8 cellular contexts compared by ENCODE assay signal in the genomic region with DNA sequence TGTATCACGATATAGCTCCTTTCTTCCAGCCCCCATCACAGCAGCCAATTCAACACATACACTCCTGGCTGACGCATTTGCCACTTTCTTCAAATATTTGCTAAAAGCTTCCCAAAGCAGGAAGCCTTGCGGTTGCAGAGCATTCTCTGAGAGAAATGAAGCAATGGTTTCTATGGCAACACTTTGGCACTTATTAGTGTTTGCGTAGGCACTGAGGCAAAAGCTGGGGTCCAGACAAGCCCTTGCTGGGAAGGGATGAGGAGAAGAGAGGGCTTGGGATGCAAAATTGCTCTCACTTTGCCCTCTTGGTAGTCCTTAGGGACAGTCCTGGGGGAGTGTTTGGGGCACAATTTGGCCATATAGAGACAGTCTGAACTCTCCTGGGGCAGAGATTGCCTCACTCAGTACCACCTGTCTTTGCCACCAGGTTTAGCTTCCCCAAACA. TPM values are rescaled to one million over a fixed set of nuclear protein-coding genes. Genes with fewer than 3 reads are reported as not detected.
DNase-seq lines count a peak whose midpoint lies in the region; ATAC-seq and TF ChIP-seq lines count a peak whose summit lies in the region.

No MANE protein-coding gene starts in this region.

- H3K9me3 ChIP-seq in vagina: no peaks in the 10 kb centered on the region

- no peaks in the 10 kb centered on the region for H3K4me1 ChIP-seq in vagina

- H3K36me3 ChIP-seq in vagina: no peaks in the 10 kb centered on the region

- no peaks in the 10 kb centered on the region for H3K36me3 Mint-ChIP-seq in WTC11

- TF ChIP-seq CTCF in fibroblast of mammary gland (conservative IDR thresholded peaks at IDR 0.05; ENCODE audit: control insufficient read depth, insufficient read depth, low read depth, low read length) (no peak), vagina (IDR thresholded peaks at IDR 0.05) (no peak), WTC11 (IDR thresholded peaks at IDR 0.05) (no peak)

- no peaks in the 10 kb centered on the region for H3K27me3 ChIP-seq in vagina

- intact Hi-C loops in vagina (cut with DNase I): no loop called here

- DNase-seq in AG08396 (ENCODE audit: low spot score): peak; percentile 50
- DNase-seq in NCI-H774 (lab: John Stamatoyannopoulos, UW): peak; percentile 39
- peak; percentile 88 for DNase-seq in fibroblast of mammary gland (ENCODE audit: low read depth)
- no peak for DNase-seq in vagina (ENCODE audit: extremely low spot score in 2 of 2)
- DNase-seq in WTC11 (ENCODE audit: low spot score): no peak
- DNase-seq in amniotic stem cell (lab: John Stamatoyannopoulos, UW): no peak
- DNase-seq in HuH-7.5 (ENCODE audit: low spot score): no peak

- H3K27ac Mint-ChIP-seq in WTC11: no peak overlapping the region

- ATAC-seq in GM19452 (IDR thresholded peaks at IDR 0.05; ENCODE audit: unreplicated experiment) (peak; percentile 79), WTC11 (no peak)

- no peak for TF ChIP-seq POLR2A in vagina (IDR thresholded peaks at IDR 0.05)

- no peak overlapping the region for H3K27ac ChIP-seq in vagina

- H3K9me3 Mint-ChIP-seq in WTC11: no peaks in the 10 kb centered on the region

- POLR2A ChIA-PET in WTC11 (lab: Charles Lee): no interaction called here

- H3K4me3 ChIP-seq in fibroblast of mammary gland (ENCODE audit: control insufficient read depth, low read depth, low read length) (no peak overlapping the region), vagina (no peak overlapping the region)

- CTCF ChIA-PET in WTC11 (lab: Charles Lee): interaction anchor here (1.2 kb wide), 1 partner anchor 54 kb away, joined by 3 read pairs; no protein-coding TSS in a partner anchor

- H3K4me3 Mint-ChIP-seq in WTC11: no peak overlapping the region

- no peaks in the 10 kb centered on the region for H3K27me3 Mint-ChIP-seq in WTC11 (ENCODE audit: low read depth)

- peaks cover 5% of the 10 kb centered on the region; the same call in 1 of the 2 replicates for H3K4me1 Mint-ChIP-seq in WTC11

TF ChIP-seq in WTC11, 78 proteins besides CTCF, POLR2A, EP300 and RAD21:
- TF ChIP-seq TEAD1 (CRISPR knock-in tag; IDR thresholded peaks at IDR 0.05) (no peak), GRHL2 (CRISPR knock-in tag; IDR thresholded peaks at IDR 0.05; ENCODE audit: insufficient replicate concordance, severe bottlenecking) (no peak), RORB (CRISPR knock-in tag; IDR thresholded peaks at IDR 0.05) (no peak), ERG (CRISPR knock-in tag; IDR thresholded peaks at IDR 0.05) (no peak), GABPB1 (CRISPR knock-in tag; IDR thresholded peaks at IDR 0.05) (no peak), EMX1 (CRISPR knock-in tag; IDR thresholded peaks at IDR 0.05) (no peak), FOXJ3 (CRISPR knock-in tag; IDR thresholded peaks at IDR 0.05; ENCODE audit: borderline replicate concordance) (no peak), ZNF396 (CRISPR knock-in tag; IDR thresholded peaks at IDR 0.05; ENCODE audit: borderline replicate concordance) (no peak), PRRX2 (CRISPR knock-in tag; IDR thresholded peaks at IDR 0.05) (no peak), ZBTB21 (CRISPR knock-in tag; IDR thresholded peaks at IDR 0.05; ENCODE audit: borderline replicate concordance) (no peak), TP53 (CRISPR knock-in tag; IDR thresholded peaks at IDR 0.05) (no peak), ATF1 (CRISPR knock-in tag; IDR thresholded peaks at IDR 0.05) (no peak), E2F5 (CRISPR knock-in tag; IDR thresholded peaks at IDR 0.05) (no peak), MYBL2 (CRISPR knock-in tag; IDR thresholded peaks at IDR 0.05) (no peak), ZNF232 (CRISPR knock-in tag; IDR thresholded peaks at IDR 0.05) (no peak), MAX (CRISPR knock-in tag; IDR thresholded peaks at IDR 0.05) (no peak)
- TF ChIP-seq, protein P1, sequence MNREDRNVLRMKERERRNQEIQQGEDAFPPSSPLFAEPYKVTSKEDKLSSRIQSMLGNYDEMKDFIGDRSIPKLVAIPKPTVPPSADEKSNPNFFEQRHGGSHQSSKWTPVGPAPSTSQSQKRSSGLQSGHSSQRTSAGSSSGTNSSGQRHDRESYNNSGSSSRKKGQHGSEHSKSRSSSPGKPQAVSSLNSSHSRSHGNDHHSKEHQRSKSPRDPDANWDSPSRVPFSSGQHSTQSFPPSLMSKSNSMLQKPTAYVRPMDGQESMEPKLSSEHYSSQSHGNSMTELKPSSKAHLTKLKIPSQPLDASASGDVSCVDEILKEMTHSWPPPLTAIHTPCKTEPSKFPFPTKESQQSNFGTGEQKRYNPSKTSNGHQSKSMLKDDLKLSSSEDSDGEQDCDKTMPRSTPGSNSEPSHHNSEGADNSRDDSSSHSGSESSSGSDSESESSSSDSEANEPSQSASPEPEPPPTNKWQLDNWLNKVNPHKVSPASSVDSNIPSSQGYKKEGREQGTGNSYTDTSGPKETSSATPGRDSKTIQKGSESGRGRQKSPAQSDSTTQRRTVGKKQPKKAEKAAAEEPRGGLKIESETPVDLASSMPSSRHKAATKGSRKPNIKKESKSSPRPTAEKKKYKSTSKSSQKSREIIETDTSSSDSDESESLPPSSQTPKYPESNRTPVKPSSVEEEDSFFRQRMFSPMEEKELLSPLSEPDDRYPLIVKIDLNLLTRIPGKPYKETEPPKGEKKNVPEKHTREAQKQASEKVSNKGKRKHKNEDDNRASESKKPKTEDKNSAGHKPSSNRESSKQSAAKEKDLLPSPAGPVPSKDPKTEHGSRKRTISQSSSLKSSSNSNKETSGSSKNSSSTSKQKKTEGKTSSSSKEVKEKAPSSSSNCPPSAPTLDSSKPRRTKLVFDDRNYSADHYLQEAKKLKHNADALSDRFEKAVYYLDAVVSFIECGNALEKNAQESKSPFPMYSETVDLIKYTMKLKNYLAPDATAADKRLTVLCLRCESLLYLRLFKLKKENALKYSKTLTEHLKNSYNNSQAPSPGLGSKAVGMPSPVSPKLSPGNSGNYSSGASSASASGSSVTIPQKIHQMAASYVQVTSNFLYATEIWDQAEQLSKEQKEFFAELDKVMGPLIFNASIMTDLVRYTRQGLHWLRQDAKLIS (CRISPR knock-in tag; IDR thresholded peaks at IDR 0.05; ENCODE audit: borderline replicate concordance): no peak
- TF ChIP-seq, protein P2, sequence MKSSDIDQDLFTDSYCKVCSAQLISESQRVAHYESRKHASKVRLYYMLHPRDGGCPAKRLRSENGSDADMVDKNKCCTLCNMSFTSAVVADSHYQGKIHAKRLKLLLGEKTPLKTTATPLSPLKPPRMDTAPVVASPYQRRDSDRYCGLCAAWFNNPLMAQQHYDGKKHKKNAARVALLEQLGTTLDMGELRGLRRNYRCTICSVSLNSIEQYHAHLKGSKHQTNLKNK (CRISPR knock-in tag; IDR thresholded peaks at IDR 0.05): no peak
TF ChIP-seq in WTC11: peak in this region for 0.

RNA-seq across cellular contexts. Expression of gene PAK3, which starts 55.0 kb away (rescaled TPM):
- 2.9 TPM for total RNA-seq in vagina
- total RNA-seq in WTC11 (2021): 4.8 to 5.1 TPM (median 4.9 TPM) in 3 replicates

Comparison
In these comparisons a context has a peak if more than half of its experiments do, and no peak if none do; other contexts are left out.
1. DNase-seq: peak in AG08396 (single experiment), NCI-H774 (single experiment) and fibroblast of mammary gland (single experiment); none in vagina (0 of 2), WTC11 (single experiment), amniotic stem cell (single experiment) and HuH-7.5 (single experiment).